ENCODE assay signal across 1 cellular context in genomic region chrX:122880952-122881351, GRCh38.
TF ChIP-seq lines count a peak whose summit lies in the region.

No MANE protein-coding gene starts in this region.

TF ChIP-seq in GM23338, 12 proteins besides CTCF, POLR2A, EP300 and RAD21 (continued from another document):
- no peak for TF ChIP-seq ETS1 (IDR thresholded peaks at IDR 0.05)
